ENCODE assay signal across 1 cellular context in genomic region chr11:62548545-62549335, GRCh38.
TF ChIP-seq lines count a peak whose summit lies in the region.

No MANE protein-coding gene starts in this region.

TF ChIP-seq in HepG2, 621 proteins besides CTCF, POLR2A, EP300 and RAD21 (continues in another document):
- no peak for TF ChIP-seq ZNF780A (CRISPR knock-in tag; IDR thresholded peaks at IDR 0.05)
- no peak for TF ChIP-seq ZNF3 (CRISPR knock-in tag; IDR thresholded peaks at IDR 0.05)
- peak; percentile 67 for TF ChIP-seq NCOA2 (CRISPR knock-in tag; IDR thresholded peaks at IDR 0.05)
- TF ChIP-seq NFE2L2 (IDR thresholded peaks at IDR 0.05; ENCODE audit: low read length) = no peak
- TF ChIP-seq ZFP1 (CRISPR knock-in tag; IDR thresholded peaks at IDR 0.05) = no peak; the same call in 1 of the 2 replicates
- TF ChIP-seq SIN3A (IDR thresholded peaks at IDR 0.05; ENCODE audit: borderline replicate concordance, low read depth, low read length) = no peak
- TF ChIP-seq DNMT1 (CRISPR knock-in tag; IDR thresholded peaks at IDR 0.05) = no peak
- no peak for TF ChIP-seq ZNF704 (CRISPR knock-in tag; IDR thresholded peaks at IDR 0.05; ENCODE audit: borderline replicate concordance)
- TF ChIP-seq JDP2 (CRISPR knock-in tag; IDR thresholded peaks at IDR 0.05; ENCODE audit: borderline replicate concordance) = no peak
- no peak for TF ChIP-seq DDIT3 (CRISPR knock-in tag; IDR thresholded peaks at IDR 0.05)
- no peak for TF ChIP-seq MAFK (conservative IDR thresholded peaks at IDR 0.05 in 1 of 2, IDR thresholded peaks at IDR 0.05 in 1 of 2; ENCODE audit: low read length in 2 of 2)
- no peak for TF ChIP-seq ZNF318 (CRISPR knock-in tag; IDR thresholded peaks at IDR 0.05)
- TF ChIP-seq ZNF326 (CRISPR knock-in tag; IDR thresholded peaks at IDR 0.05; ENCODE audit: borderline replicate concordance) = no peak
- TF ChIP-seq ZNF484 (CRISPR knock-in tag; IDR thresholded peaks at IDR 0.05; ENCODE audit: borderline replicate concordance, low read depth) = no peak
- TF ChIP-seq ZFP37 (CRISPR knock-in tag; IDR thresholded peaks at IDR 0.05; ENCODE audit: borderline replicate concordance) = no peak
- no peak for TF ChIP-seq SNRNP70 (IDR thresholded peaks at IDR 0.05; ENCODE audit: low read depth, low read length)
- no peak for TF ChIP-seq BRCA1 (CRISPR knock-in tag; IDR thresholded peaks at IDR 0.05)
- no peak for TF ChIP-seq STAG1 (CRISPR knock-in tag; IDR thresholded peaks at IDR 0.05)
- TF ChIP-seq ZNF446 (CRISPR knock-in tag; IDR thresholded peaks at IDR 0.05) = no peak
- no peak for TF ChIP-seq NFKB2 (CRISPR knock-in tag; IDR thresholded peaks at IDR 0.05; ENCODE audit: borderline replicate concordance)
- no peak; the same call in 1 of the 2 replicates for TF ChIP-seq POGZ (CRISPR knock-in tag; IDR thresholded peaks at IDR 0.05)
- TF ChIP-seq REXO4 (CRISPR knock-in tag; IDR thresholded peaks at IDR 0.05; ENCODE audit: borderline replicate concordance) = no peak
- TF ChIP-seq ZC3H4 (CRISPR knock-in tag; IDR thresholded peaks at IDR 0.05; ENCODE audit: borderline replicate concordance) = no peak
- no peak for TF ChIP-seq NCOA1 (CRISPR knock-in tag; IDR thresholded peaks at IDR 0.05)
- TF ChIP-seq ZNF576 (CRISPR knock-in tag; IDR thresholded peaks at IDR 0.05) = no peak
- TF ChIP-seq MIER3 (CRISPR knock-in tag; IDR thresholded peaks at IDR 0.05; ENCODE audit: borderline replicate concordance) = peak; percentile 29; the same call in 1 of the 2 replicates
- TF ChIP-seq CSRNP2 (CRISPR knock-in tag; conservative IDR thresholded peaks at IDR 0.05; ENCODE audit: low read depth) = no peak
- TF ChIP-seq ZNF674 (CRISPR knock-in tag; IDR thresholded peaks at IDR 0.05; ENCODE audit: low read depth) = no peak
- no peak for TF ChIP-seq ZFP41 (CRISPR knock-in tag; IDR thresholded peaks at IDR 0.05; ENCODE audit: borderline replicate concordance)
- no peak for TF ChIP-seq NR2C2 (CRISPR knock-in tag; IDR thresholded peaks at IDR 0.05; ENCODE audit: borderline replicate concordance)
- no peak for TF ChIP-seq HNRNPUL1 (IDR thresholded peaks at IDR 0.05; ENCODE audit: low read depth, low read length)
- TF ChIP-seq CENPBD1 (CRISPR knock-in tag; IDR thresholded peaks at IDR 0.05; ENCODE audit: borderline replicate concordance, low read depth) = no peak
- TF ChIP-seq AHR (CRISPR knock-in tag; IDR thresholded peaks at IDR 0.05) = no peak
- peak; percentile 29 for TF ChIP-seq PHF5A (CRISPR knock-in tag; IDR thresholded peaks at IDR 0.05; ENCODE audit: low read depth, unreplicated experiment)
- TF ChIP-seq ZNF841 (CRISPR knock-in tag; IDR thresholded peaks at IDR 0.05; ENCODE audit: borderline replicate concordance) = no peak
- TF ChIP-seq ZNF703 (CRISPR knock-in tag; IDR thresholded peaks at IDR 0.05; ENCODE audit: borderline replicate concordance) = no peak
- no peak for TF ChIP-seq ZNF75D (CRISPR knock-in tag; IDR thresholded peaks at IDR 0.05; ENCODE audit: borderline replicate concordance)
- no peak for TF ChIP-seq THAP8 (CRISPR knock-in tag; IDR thresholded peaks at IDR 0.05; ENCODE audit: borderline replicate concordance)
- no peak for TF ChIP-seq ZNF619 (CRISPR knock-in tag; IDR thresholded peaks at IDR 0.05)
- TF ChIP-seq REPIN1 (CRISPR knock-in tag; IDR thresholded peaks at IDR 0.05; ENCODE audit: borderline replicate concordance, low read depth) = 0 out of 2 replicates have a peak, but pooled peaks have one; percentile 46
- TF ChIP-seq ZSCAN9 (CRISPR knock-in tag; IDR thresholded peaks at IDR 0.05; ENCODE audit: borderline replicate concordance) = no peak
- TF ChIP-seq HNF4A (CRISPR knock-in tag; IDR thresholded peaks at IDR 0.05) = peak; percentile 86
- TF ChIP-seq ZKSCAN1 (IDR thresholded peaks at IDR 0.05; ENCODE audit: low read length) = no peak
- TF ChIP-seq PREB (CRISPR knock-in tag; IDR thresholded peaks at IDR 0.05) = no peak
- TF ChIP-seq CENPX (CRISPR knock-in tag; IDR thresholded peaks at IDR 0.05) = no peak
- TF ChIP-seq SOX13 (IDR thresholded peaks at IDR 0.05) = peak; percentile 29; the same call in 1 of the 2 replicates
- peak in 1 of 2 experiments; percentile 82; a peak in 2 of 4 replicates for TF ChIP-seq SOX13 (CRISPR knock-in tag; conservative IDR thresholded peaks at IDR 0.05 in 1 of 2, IDR thresholded peaks at IDR 0.05 in 1 of 2)
- TF ChIP-seq MYNN (CRISPR knock-in tag; IDR thresholded peaks at IDR 0.05; ENCODE audit: low read depth) = no peak
- TF ChIP-seq WIZ (CRISPR knock-in tag; IDR thresholded peaks at IDR 0.05) = no peak
- TF ChIP-seq TCF7 (IDR thresholded peaks at IDR 0.05; ENCODE audit: low read depth) = no peak
- TF ChIP-seq MXD3 (CRISPR knock-in tag; IDR thresholded peaks at IDR 0.05) = no peak
- no peak for TF ChIP-seq ZBTB39 (CRISPR knock-in tag; IDR thresholded peaks at IDR 0.05)
- TF ChIP-seq HOXA3 (CRISPR knock-in tag; IDR thresholded peaks at IDR 0.05) = peak; percentile 75; the same call in 1 of the 2 replicates
